In the genomic region with DNA sequence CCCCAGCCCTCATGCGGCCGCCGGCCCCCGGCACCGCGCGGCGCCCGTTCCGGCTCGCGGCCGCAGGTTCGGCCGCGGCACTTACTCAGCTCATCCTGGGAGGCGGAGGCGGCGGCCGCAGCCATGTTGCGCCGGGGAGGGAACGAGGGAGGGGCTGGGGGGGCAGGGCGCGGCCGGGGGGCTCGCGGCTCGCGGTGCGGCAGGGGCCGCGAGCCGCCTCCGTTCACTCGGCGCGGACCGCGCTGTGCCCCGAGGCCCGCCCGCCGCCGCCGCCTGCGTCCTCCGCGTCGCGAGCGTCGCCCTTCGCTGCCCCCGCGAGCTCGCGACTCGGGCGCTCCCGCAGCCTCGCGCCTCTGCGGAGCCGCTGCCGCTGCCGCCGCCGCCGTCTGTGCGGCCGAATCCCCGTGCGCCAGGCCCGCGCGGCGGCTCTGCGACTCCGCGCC, we compare ENCODE assay signal across 8 cellular contexts. TPM values are rescaled to one million over a fixed set of nuclear protein-coding genes. Genes with fewer than 3 reads are reported as not detected.
A peak's percentile ranks its signal among the peaks of the same experiment; 100 is the strongest.
DNase-seq lines count a peak whose midpoint lies in the region; ATAC-seq and TF ChIP-seq lines count a peak whose summit lies in the region.

No MANE protein-coding gene starts in this region.

- no peaks in the 10 kb centered on the region for H3K27me3 ChIP-seq in WERI-Rb-1 (ENCODE audit: insufficient read depth, low read depth, severe bottlenecking)
- no peaks in the 10 kb centered on the region for H3K27me3 ChIP-seq in ectodermal cell (ENCODE audit: control insufficient read depth, insufficient read depth, low read length, poor library complexity, severe bottlenecking)
- H3K27me3 ChIP-seq in stomach, result no peaks in the 10 kb centered on the region

- peak overlapping the region; percentile 90 for H3K4me3 ChIP-seq in WERI-Rb-1 (ENCODE audit: low read depth, low read length)
- peak overlapping the region; percentile 84 for H3K4me3 ChIP-seq in ectodermal cell (ENCODE audit: insufficient read depth, low read depth, low read length)
- peak overlapping the region; percentile 70 to 96 (median 87) for H3K4me3 ChIP-seq in stomach

- intact Hi-C loops in stomach (cut with DNase I; ENCODE audit: low total_unique reads), result no loop called here

- H3K4me3 Mint-ChIP-seq in naive B cell, result peak overlapping the region in 4 of 8 donors; percentile 42 to 89 (median 82)

- TF ChIP-seq EP300 in stomach (IDR thresholded peaks at IDR 0.05), result no peak

- no peak for TF ChIP-seq POLR2A in stomach (IDR thresholded peaks at IDR 0.05)

- DNase-seq in EH (ENCODE audit: low read depth), result peak; percentile 51
- DNase-seq in WERI-Rb-1, result peak; percentile 68
- DNase-seq in naive B cell, result no peak
- DNase-seq in stomach, result no peak
- no peak for DNase-seq in GF-D8 (lab: John Stamatoyannopoulos, UW)

- no peak for TF ChIP-seq CTCF in WERI-Rb-1 (IDR thresholded peaks at IDR 0.05; ENCODE audit: low read depth, low read length)
- TF ChIP-seq CTCF in stomach (IDR thresholded peaks at IDR 0.05), result no peak

- peaks cover 17 to 28% (median 22%) of the 10 kb centered on the region in 3 donors for H3K4me1 Mint-ChIP-seq in naive B cell

- H3K27ac Mint-ChIP-seq in naive B cell, result peak overlapping the region in 1 of 6 donors; percentile 81

- H3K36me3 ChIP-seq in WERI-Rb-1, result no peaks in the 10 kb centered on the region
- H3K36me3 ChIP-seq in ectodermal cell (ENCODE audit: control insufficient read depth, insufficient read depth, low read length), result no peaks in the 10 kb centered on the region
- H3K36me3 ChIP-seq in stomach, result no peaks in the 10 kb centered on the region

- no peaks in the 10 kb centered on the region for H3K36me3 Mint-ChIP-seq in naive B cell

- WGBS in ectodermal cell, 2 experiments, result 0% methylated on average over 81 of the region's 81 CpGs
- 0 to 1% (median 1%) methylated on average over 25 to 81 of the region's 81 CpGs for WGBS in stomach, 5 donors

- H3K4me1 ChIP-seq in ectodermal cell (ENCODE audit: control insufficient read depth, insufficient read depth, low read length), result peaks cover 6% of the 10 kb centered on the region
- H3K4me1 ChIP-seq in stomach, result peaks cover 13 to 44% (median 28%) of the 10 kb centered on the region in 4 donors

- no peaks in the 10 kb centered on the region for H3K9me3 Mint-ChIP-seq in naive B cell

- peaks cover 3 to 10% (median 9%) of the 10 kb centered on the region in 3 donors for H3K27me3 Mint-ChIP-seq in naive B cell

- H3K27ac ChIP-seq in WERI-Rb-1 (peak overlapping the region; percentile 94), ectodermal cell (ENCODE audit: insufficient read depth, low read depth, low read length, poor library complexity, severe bottlenecking) (peak overlapping the region; percentile 79), stomach (peak overlapping the region; percentile 97 to 99 (median 98))

- no peaks in the 10 kb centered on the region for H3K9me3 ChIP-seq in WERI-Rb-1 (ENCODE audit: severe bottlenecking)
- no peaks in the 10 kb centered on the region for H3K9me3 ChIP-seq in ectodermal cell (ENCODE audit: control insufficient read depth, low read length)
- no peaks in the 10 kb centered on the region for H3K9me3 ChIP-seq in stomach

- peak; percentile 38 for ATAC-seq in GM19452 (IDR thresholded peaks at IDR 0.05; ENCODE audit: unreplicated experiment)
- ATAC-seq in HG03520 (IDR thresholded peaks at IDR 0.05; ENCODE audit: unreplicated experiment), result peak; percentile 27
- ATAC-seq in naive B cell (ENCODE audit: low read depth in 2 of 2), result peak; percentile 38 to 48

RNA-seq across cellular contexts. Expression of a gene that starts 0.7 kb away (rescaled TPM):
- polyA plus RNA-seq in ectodermal cell (2013, experiment 1 of 4), result 57.2 TPM
- polyA plus RNA-seq in ectodermal cell (2013, experiment 2 of 4), result 56.9 TPM
- 41.6 TPM for polyA plus RNA-seq in ectodermal cell (2013, experiment 3 of 4)
- 48.1 TPM for polyA plus RNA-seq in ectodermal cell (2013, experiment 4 of 4)
- polyA plus RNA-seq in naive B cell (ENCODE audit: low read depth in 6 of 6) (10 to 100 TPM in 1 of 6 donors, 1 to 10 TPM in 5; 5.0 to 10.7 (median 7.3) TPM), stomach (10 to 100 TPM; 13.6 to 17.6 (median 13.8) TPM)
- total RNA-seq in stomach, result 100 to 1,000 TPM in 1 of 5 donors, 10 to 100 TPM in 4; 34.5 to 147 (median 77.1) TPM

RNA-seq across cellular contexts. Expression of a gene that starts 41.5 kb away (rescaled TPM):
- 15.4 TPM for polyA plus RNA-seq in ectodermal cell (2013, experiment 1 of 4)
- polyA plus RNA-seq in ectodermal cell (2013, experiment 2 of 4), result 13.9 TPM
- 7.2 TPM for polyA plus RNA-seq in ectodermal cell (2013, experiment 3 of 4)
- 7.8 TPM for polyA plus RNA-seq in ectodermal cell (2013, experiment 4 of 4)
- polyA plus RNA-seq in naive B cell (ENCODE audit: low read depth in 6 of 6) (1 to 10 TPM in 5 of 6 donors, under 1 TPM in 1; 0.63 to 4.2 (median 2.4) TPM), stomach (under 1 TPM in 2 of 3 donors, not detected in 1; 0.06 to 0.38 TPM)
- total RNA-seq in stomach, result 10 to 100 TPM in 1 of 5 donors, 1 to 10 TPM in 3, not detected in 1; 1.8 to 29.7 (median 4.5) TPM

Comparison
In these comparisons a context has a peak if more than half of its experiments do, and no peak if none do; other contexts are left out.
1. DNase-seq: peak in EH (single experiment) and WERI-Rb-1 (single experiment); none in naive B cell (single experiment), stomach (single experiment) and GF-D8 (single experiment).
2. Peak in every context shown above with its lines, with median percentiles within 50 percentile points of each other: ATAC-seq, H3K27ac ChIP-seq and H3K4me3 ChIP-seq.